19 cellular contexts compared by ENCODE assay signal in the genomic region with DNA sequence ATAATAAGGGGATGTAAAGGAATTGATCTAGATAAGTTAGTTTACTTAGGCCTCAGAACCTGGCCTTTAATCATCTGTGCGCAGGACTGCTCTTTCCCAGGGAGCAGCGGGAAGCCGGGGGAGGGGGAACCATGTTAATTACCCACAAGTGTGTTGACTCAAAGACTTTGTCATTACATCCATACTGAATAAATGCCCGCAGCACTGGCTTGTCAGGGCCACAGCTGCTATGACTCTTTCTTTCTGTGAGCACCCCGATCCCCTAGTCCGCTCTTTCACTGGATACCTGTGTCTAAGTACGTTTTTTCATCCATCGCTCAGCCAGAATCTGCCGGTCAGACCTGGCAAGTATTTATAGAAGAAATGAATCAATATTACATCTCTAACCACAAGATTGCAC.
DNase-seq lines count a peak whose midpoint lies in the region; ATAC-seq, FAIRE-seq and TF ChIP-seq lines count a peak whose summit lies in the region.
"Had no signal": no experiment of that assay in that cellular context is flagged by ENCODE, and none has a peak within 500 bp of the region (broad histone marks: within the 10 kb centered on the region; RNA-seq: fewer than 3 reads in every experiment).

No MANE protein-coding gene starts in this region.

- dilution Hi-C loops in mammary epithelial cell (cut with HindIII; ENCODE audit: low sequenced_read_pairs): no loop called here
- dilution Hi-C loops in keratinocyte (cut with MboI; ENCODE audit: extremely low pct_ligation_motif_present, low sequenced_read_pairs): no loop called here

- H3K36me3 ChIP-seq in heart right ventricle (no peaks in the 10 kb centered on the region), mammary epithelial cell (ENCODE audit: insufficient read depth, low read length) (no peaks in the 10 kb centered on the region), keratinocyte (ENCODE audit: control insufficient read depth in 2 of 2, extremely low read depth in 1 of 2, insufficient read depth in 2 of 2, low read length in 2 of 2) (peaks cover 0 to 3% of the 10 kb centered on the region in 2 experiments), upper lobe of right lung (no peaks in the 10 kb centered on the region)
- H3K36me3 ChIP-seq: lower lobe of right lung, uterus had no signal

- H3K27me3 ChIP-seq in heart right ventricle (no peaks in the 10 kb centered on the region), mammary epithelial cell (ENCODE audit: insufficient read depth, low read length) (no peaks in the 10 kb centered on the region), keratinocyte (ENCODE audit: control insufficient read depth, extremely low read depth, insufficient read depth, low read length) (no peaks in the 10 kb centered on the region), upper lobe of right lung (no peaks in the 10 kb centered on the region)
- H3K27me3 ChIP-seq: uterus had no signal

- H3K36me3 Mint-ChIP-seq in endothelial cell (ENCODE audit: low read depth, unreplicated experiment): no peaks in the 10 kb centered on the region
- H3K36me3 Mint-ChIP-seq: CD14-positive monocyte; naive thymus-derived CD8-positive, alpha-beta T cell had no signal

- H3K27ac Mint-ChIP-seq in endothelial cell (ENCODE audit: unreplicated experiment): no peak overlapping the region
- H3K27ac Mint-ChIP-seq: naive thymus-derived CD8-positive, alpha-beta T cell had no signal

- H3K27me3 Mint-ChIP-seq in endothelial cell (ENCODE audit: unreplicated experiment): peaks cover 3% of the 10 kb centered on the region

- WGBS in heart right ventricle, 2 donors: 80 to 96% methylated on average over 9 of the region's 9 CpGs
- WGBS in mammary epithelial cell (ENCODE audit: low coverage, missing lambda C conversion rate): 95% methylated on average over 9 of the region's 9 CpGs

- H3K4me1 ChIP-seq in heart right ventricle: peaks cover 8 to 69% (median 28%) of the 10 kb centered on the region in 9 donors
- peaks cover 32% of the 10 kb centered on the region for H3K4me1 ChIP-seq in mammary epithelial cell (ENCODE audit: insufficient read depth, low read length)
- H3K4me1 ChIP-seq in keratinocyte (ENCODE audit: control insufficient read depth, extremely low read depth, insufficient read depth, low read length): peaks cover 37% of the 10 kb centered on the region
- peaks cover 20% of the 10 kb centered on the region for H3K4me1 ChIP-seq in upper lobe of right lung

- H3K9me3 ChIP-seq in heart right ventricle: no peaks in the 10 kb centered on the region
- H3K9me3 ChIP-seq in mammary epithelial cell (replicated peaks; ENCODE audit: insufficient read depth, low read length): no peaks in the 10 kb centered on the region
- H3K9me3 ChIP-seq in keratinocyte (ENCODE audit: control insufficient read depth, low read depth, low read length): no peaks in the 10 kb centered on the region
- no peaks in the 10 kb centered on the region for H3K9me3 ChIP-seq in upper lobe of right lung
- H3K9me3 ChIP-seq: lower lobe of right lung, uterus had no signal

- peaks cover 23% of the 10 kb centered on the region for H3K4me1 Mint-ChIP-seq in endothelial cell (ENCODE audit: unreplicated experiment)

- H3K79me2 ChIP-seq in mammary epithelial cell (ENCODE audit: insufficient read depth, low read length) (peaks cover 7% of the 10 kb centered on the region), keratinocyte (ENCODE audit: control insufficient read depth, insufficient read depth, low read length) (peaks cover 6% of the 10 kb centered on the region)

- DNase-seq in heart right ventricle (no peak), cardiac septum (ENCODE audit: low spot score) (no peak), mammary epithelial cell (peak; percentile 58), keratinocyte (ENCODE audit: low read depth, low spot score) (no peak), upper lobe of right lung (no peak), endothelial cell (ENCODE audit: low spot score) (no peak), COLO668 (lab: John Stamatoyannopoulos, UW; ENCODE audit: unreplicated experiment) (no peak)
- DNase-seq: activated CD4-positive, alpha-beta T cell treated with anti-CD3 and anti-CD28 coated beads for 4 hours; central memory CD4-positive, alpha-beta T cell; IMR-90; lower lobe of right lung; naive thymus-derived CD8-positive, alpha-beta T cell; NCI-H1694 treated with DMSO at 0.1 percent for 48 hours; RPMI8226; stimulated activated CD4-positive, alpha-beta T cell treated with anti-CD3 and anti-CD28 coated beads, Interleukin-2, amount 100 ng/mL, for 48 hours; SW 1271; uterus had no signal

- H3K9me3 Mint-ChIP-seq in endothelial cell (ENCODE audit: unreplicated experiment): no peaks in the 10 kb centered on the region
- H3K9me3 Mint-ChIP-seq: CD14-positive monocyte had no signal

- FAIRE-seq in keratinocyte (lab: Jason Lieb, UNC): no peak

- no peak overlapping the region for H3K9ac ChIP-seq in mammary epithelial cell (ENCODE audit: insufficient read depth, low read length)
- no peak overlapping the region for H3K9ac ChIP-seq in keratinocyte (ENCODE audit: control insufficient read depth, extremely low read depth, insufficient read depth, low read length)

- no peak for TF ChIP-seq CTCF in heart right ventricle (IDR thresholded peaks at IDR 0.05)
- TF ChIP-seq CTCF in mammary epithelial cell (conservative IDR thresholded peaks at IDR 0.05 in 1 of 2, IDR thresholded peaks at IDR 0.05 in 1 of 2; ENCODE audit: extremely low read depth in 1 of 2, insufficient read depth in 1 of 2, low read depth in 1 of 2, low read length in 2 of 2): no peak
- TF ChIP-seq CTCF in keratinocyte (optimal IDR thresholded peaks at IDR 0.05 in 1 of 3, IDR thresholded peaks at IDR 0.05 in 1 of 3, conservative IDR thresholded peaks at IDR 0.05 in 1 of 3; ENCODE audit: extremely low read depth in 1 of 3, insufficient read depth in 2 of 3, low read length in 3 of 3): no peak
- TF ChIP-seq CTCF in upper lobe of right lung (IDR thresholded peaks at IDR 0.05): no peak
- TF ChIP-seq CTCF in endothelial cell (IDR thresholded peaks at IDR 0.05; ENCODE audit: unreplicated experiment): no peak

- in situ Hi-C loops in mammary epithelial cell (cut with MboI; ENCODE audit: low sequenced_read_pairs in 2 of 2): no loop called here

- no peak overlapping the region for H3K4me3 ChIP-seq in heart right ventricle
- no peak overlapping the region for H3K4me3 ChIP-seq in mammary epithelial cell (replicated peaks in 1 of 3; ENCODE audit: insufficient read depth in 1 of 3, low read depth in 2 of 3, low read length in 3 of 3)
- H3K4me3 ChIP-seq in keratinocyte (ENCODE audit: control insufficient read depth in 2 of 3, extremely low read depth in 1 of 3, insufficient read depth in 2 of 3, low read depth in 1 of 3, low read length in 3 of 3): no peak overlapping the region
- H3K4me3 ChIP-seq in upper lobe of right lung: no peak overlapping the region
- H3K4me3 ChIP-seq: lower lobe of right lung, uterus had no signal

- ATAC-seq in heart right ventricle (no peak), upper lobe of right lung (peak; percentile 10), GM21717 (IDR thresholded peaks at IDR 0.05; ENCODE audit: unreplicated experiment) (no peak)
- ATAC-seq: naive thymus-derived CD8-positive, alpha-beta T cell had no signal

- no peak overlapping the region for H2AFZ ChIP-seq in mammary epithelial cell (ENCODE audit: low read depth, low read length)
- H2AFZ ChIP-seq in keratinocyte (ENCODE audit: control insufficient read depth, low read length): no peak overlapping the region

- no peaks in the 10 kb centered on the region for H3K9me1 ChIP-seq in keratinocyte (ENCODE audit: control insufficient read depth, extremely low read depth, insufficient read depth, low read length)

- no peaks in the 10 kb centered on the region for H4K20me1 ChIP-seq in mammary epithelial cell (ENCODE audit: insufficient read depth, low read length)
- H4K20me1 ChIP-seq in keratinocyte (ENCODE audit: control insufficient read depth, extremely low read depth, insufficient read depth, low read length): no peaks in the 10 kb centered on the region

- H3K27ac ChIP-seq in heart right ventricle (peak overlapping the region in 8 of 10 donors; percentile 68 to 86 (median 82)), mammary epithelial cell (ENCODE audit: insufficient read depth, low read depth, low read length) (no peak overlapping the region), keratinocyte (ENCODE audit: control insufficient read depth, insufficient read depth, low read length) (peak overlapping the region; percentile 53), upper lobe of right lung (peak overlapping the region; percentile 20)
- H3K27ac ChIP-seq: lower lobe of right lung, uterus had no signal

- no peak overlapping the region for H3K4me3 Mint-ChIP-seq in endothelial cell (ENCODE audit: unreplicated experiment)
- H3K4me3 Mint-ChIP-seq: CD14-positive monocyte; naive thymus-derived CD8-positive, alpha-beta T cell had no signal

- BruUV-seq in mammary epithelial cell (replicated peaks; lab: Mats Ljungman, UMichigan): no TSS peak

- H3K4me2 ChIP-seq in mammary epithelial cell (ENCODE audit: insufficient read depth, low read depth, low read length) (no peak overlapping the region), keratinocyte (ENCODE audit: control insufficient read depth, extremely low read depth, insufficient read depth, low read depth, low read length) (peak overlapping the region; percentile 2)

- intact Hi-C loops in heart right ventricle (cut with DNase I): loop anchor here in 3 of 10 donors (5.0 to 10.0 kb wide), 3 partner anchors 57 to 87 kb away; a partner anchor contains a TSS
- intact Hi-C loops in cardiac septum (cut with DNase I): no loop called here
- intact Hi-C loops in mammary epithelial cell (cut with micrococcal nuclease): loop anchor here (5.0 kb wide), 1 partner anchor 85 kb away; no protein-coding TSS in a partner anchor
- intact Hi-C loops in upper lobe of right lung (cut with DNase I): no loop called here

- CTCF ChIA-PET in mammary epithelial cell (lab: Charles Lee; ENCODE audit: low non-redundant PET): no interaction called here
